Comparison of ENCODE assay signal across 14 cellular contexts in the genomic region with DNA sequence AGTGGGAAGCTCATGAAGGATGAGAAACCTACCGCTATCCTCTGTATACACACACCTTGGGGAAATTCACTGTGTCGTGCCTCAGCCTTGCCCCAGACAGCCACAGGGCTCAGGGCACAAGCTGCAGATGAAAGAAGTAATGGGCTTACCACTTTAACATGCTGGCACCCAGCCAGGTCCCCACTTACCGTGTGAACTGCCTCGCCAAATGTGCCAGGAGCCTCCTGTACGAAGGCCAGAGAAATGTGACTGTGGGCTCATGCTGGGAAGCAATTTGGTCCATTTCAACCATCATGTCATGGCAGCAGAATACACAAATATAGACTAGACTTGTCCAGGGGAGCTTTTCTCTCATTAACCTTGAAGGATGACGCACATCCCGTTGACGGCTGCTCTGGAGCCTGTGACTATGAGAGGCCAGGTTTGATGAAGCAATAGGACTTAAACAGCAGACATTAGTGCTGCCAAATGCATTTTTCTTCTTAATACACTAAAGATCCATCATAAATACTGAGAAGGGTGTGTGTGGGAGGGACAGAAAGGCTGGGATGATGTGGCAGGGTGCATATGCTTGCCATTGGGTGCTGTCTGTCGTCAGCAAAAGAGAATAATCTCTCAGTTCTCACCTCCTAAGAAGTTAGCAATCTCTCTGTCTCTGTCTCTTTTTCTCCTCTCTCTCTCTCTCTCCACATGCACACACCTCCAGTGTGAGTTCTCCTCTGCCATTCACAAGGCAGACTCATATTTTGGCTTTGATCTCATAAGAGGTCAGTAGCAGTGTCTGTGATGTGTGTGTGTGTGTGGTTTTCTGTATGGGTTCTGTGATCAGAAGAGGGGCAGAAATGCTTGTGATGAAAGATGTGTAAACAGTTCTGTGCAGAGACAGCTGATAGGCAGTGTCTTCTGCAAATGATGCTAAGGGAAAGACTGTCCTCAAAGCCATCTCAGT.
A peak's percentile ranks its signal among the peaks of the same experiment; 100 is the strongest.
DNase-seq lines count a peak whose midpoint lies in the region; ATAC-seq, FAIRE-seq and TF ChIP-seq lines count a peak whose summit lies in the region.
"Had no signal": no experiment of that assay in that cellular context is flagged by ENCODE, and none has a peak within 500 bp of the region (broad histone marks: within the 10 kb centered on the region; RNA-seq: fewer than 3 reads in every experiment).

No MANE protein-coding gene starts in this region.

- peaks cover 0 to 22% of the 10 kb centered on the region in 2 experiments; a peak in 3 of 4 replicates for H3K4me1 ChIP-seq in SK-N-SH (ENCODE audit: control insufficient read depth in 1 of 2, insufficient read depth in 2 of 2, low read depth in 1 of 2, low read length in 1 of 2)
- H3K4me1 ChIP-seq: right lobe of liver had no signal

- H2AFZ ChIP-seq in SK-N-SH (ENCODE audit: low read depth): no peak overlapping the region

- no peaks in the 10 kb centered on the region for H3K9me2 ChIP-seq in SK-N-SH

- TF ChIP-seq CTCF in SK-N-SH (IDR thresholded peaks at IDR 0.05): no peak

- TF ChIP-seq RAD21 in SK-N-SH (IDR thresholded peaks at IDR 0.05; ENCODE audit: low read length): no peak

- ATAC-seq in GM18873 (IDR thresholded peaks at IDR 0.05; ENCODE audit: low FRiP score, unreplicated experiment): no peak
- ATAC-seq: activated naive CD4-positive, alpha-beta T cell treated with anti-CD3 and anti-CD28 coated beads, Interleukin-2, amount 50 U/mL, for 72 hours; right lobe of liver had no signal

- 47% methylated on average over 8 of the region's 9 CpGs for WGBS in SK-N-SH (ENCODE audit: low lambda C conversion rate)

- DNase-seq in Daoy (ENCODE audit: low read depth) (peak; percentile 60), NCI-H2107 (lab: John Stamatoyannopoulos, UW) (peak; percentile 60), SK-N-SH (peak; percentile 64), occipital lobe (lab: John Stamatoyannopoulos, UW) (no peak), frontal cortex (ENCODE audit: low spot score in 2 of 2) (no peak)
- no peak for DNase-seq in stimulated activated CD4-positive, alpha-beta T cell treated with anti-CD3 and anti-CD28 coated beads, Interleukin-1b, Interleukin-23, amount 100 ng/mL, for 48 hours
- DNase-seq: naive B cell, right lobe of liver, T-helper 9 cell had no signal

- no peaks in the 10 kb centered on the region for H3K27me3 ChIP-seq in SK-N-SH (ENCODE audit: insufficient read depth)
- H3K27me3 ChIP-seq: right lobe of liver had no signal

- H4K20me1 ChIP-seq in SK-N-SH (ENCODE audit: insufficient read depth): no peaks in the 10 kb centered on the region

- peaks cover 8% of the 10 kb centered on the region for H3F3A ChIP-seq in SK-N-SH (replicated peaks; ENCODE audit: insufficient read depth)

- H3K4me2 ChIP-seq in SK-N-SH: no peak overlapping the region

- peak; percentile 100 for FAIRE-seq in islet of Langerhans (lab: Jason Lieb, UNC)
- no peak for FAIRE-seq in frontal cortex (lab: Jason Lieb, UNC)
- FAIRE-seq: colon had no signal

- H3K4me3 ChIP-seq in SK-N-SH (ENCODE audit: low read depth in 2 of 2, low read length in 1 of 2): no peak overlapping the region; a peak in 1 of 4 replicates
- H3K4me3 ChIP-seq: right lobe of liver had no signal

- peak overlapping the region; percentile 81 to 84 for H3K27ac ChIP-seq in SK-N-SH (ENCODE audit: low read depth in 2 of 2, low read length in 1 of 2)
- H3K27ac ChIP-seq: right lobe of liver, RWPE1 had no signal

- TF ChIP-seq EP300 in SK-N-SH (IDR thresholded peaks at IDR 0.05; ENCODE audit: borderline replicate concordance in 1 of 2, low read depth in 1 of 2, low read length in 1 of 2): peak in 1 of 2 experiments; percentile 70; a peak in 1 of 4 replicates

- no peaks in the 10 kb centered on the region for H3K36me3 ChIP-seq in SK-N-SH (replicated peaks in 1 of 2; ENCODE audit: control insufficient read depth in 1 of 2, insufficient read depth in 2 of 2, low read length in 1 of 2)
- H3K36me3 ChIP-seq: right lobe of liver had no signal

- 0 out of 2 replicates have a peak, but pooled peaks cover 3% of the 10 kb centered on the region for H3K79me2 ChIP-seq in SK-N-SH (ENCODE audit: insufficient read depth)

- H3K9me3 ChIP-seq in SK-N-SH: no peaks in the 10 kb centered on the region
- H3K9me3 ChIP-seq: right lobe of liver had no signal

- peak overlapping the region; percentile 38; the same call in 1 of the 2 replicates for H3K9ac ChIP-seq in SK-N-SH

- POLR2A ChIA-PET in SK-N-SH (lab: Yijun Ruan, JAX): no interaction called here

- CTCF ChIA-PET in SK-N-SH (lab: Yijun Ruan, JAX): interaction anchor here (0.8 to 1.0 kb wide), 2 partner anchors 19 to 141 kb away, joined by 3 read pairs; no protein-coding TSS in a partner anchor

TF ChIP-seq in SK-N-SH, 30 proteins besides CTCF, POLR2A, EP300 and RAD21:
- TF ChIP-seq GATA2 (CRISPR knock-in tag; IDR thresholded peaks at IDR 0.05) (peak; percentile 71), POLR2AphosphoS5 (IDR thresholded peaks at IDR 0.05; ENCODE audit: low read depth, low read length) (no peak), FOSL2 (IDR thresholded peaks at IDR 0.05; ENCODE audit: borderline replicate concordance, low read depth) (peak; percentile 51; the same call in 1 of the 2 replicates), TEAD4 (IDR thresholded peaks at IDR 0.05; ENCODE audit: borderline replicate concordance, insufficient read depth) (no peak), FOXJ3 (CRISPR knock-in tag; IDR thresholded peaks at IDR 0.05) (peak; percentile 49; the same call in 1 of the 2 replicates), PBX3 (IDR thresholded peaks at IDR 0.05) (peak; percentile 80), RCOR1 (IDR thresholded peaks at IDR 0.05; ENCODE audit: low read length) (0 out of 2 replicates have a peak, but pooled peaks have one; percentile 9), JUND (IDR thresholded peaks at IDR 0.05) (peak; percentile 48; the same call in 1 of the 2 replicates), NFIC (IDR thresholded peaks at IDR 0.05; ENCODE audit: borderline replicate concordance) (peak; percentile 84), MXI1 (IDR thresholded peaks at IDR 0.05; ENCODE audit: low read depth, low read length) (peak; percentile 22; the same call in 1 of the 2 replicates), IRF3 (IDR thresholded peaks at IDR 0.05; ENCODE audit: low read depth, low read length) (no peak), TCF12 (IDR thresholded peaks at IDR 0.05) (peak; percentile 77)

Comparison
In these comparisons a context has a peak if more than half of its experiments do, and no peak if none do; other contexts are left out.
1. DNase-seq: peak in Daoy (single experiment), NCI-H2107 (single experiment) and SK-N-SH (single experiment); none in occipital lobe (single experiment), frontal cortex (0 of 2) and stimulated activated CD4-positive, alpha-beta T cell treated with anti-CD3 and anti-CD28 coated beads, Interleukin-1b, Interleukin-23, amount 100 ng/mL, for 48 hours (single experiment).